1 cellular context compared by ENCODE assay signal in the genomic region with DNA sequence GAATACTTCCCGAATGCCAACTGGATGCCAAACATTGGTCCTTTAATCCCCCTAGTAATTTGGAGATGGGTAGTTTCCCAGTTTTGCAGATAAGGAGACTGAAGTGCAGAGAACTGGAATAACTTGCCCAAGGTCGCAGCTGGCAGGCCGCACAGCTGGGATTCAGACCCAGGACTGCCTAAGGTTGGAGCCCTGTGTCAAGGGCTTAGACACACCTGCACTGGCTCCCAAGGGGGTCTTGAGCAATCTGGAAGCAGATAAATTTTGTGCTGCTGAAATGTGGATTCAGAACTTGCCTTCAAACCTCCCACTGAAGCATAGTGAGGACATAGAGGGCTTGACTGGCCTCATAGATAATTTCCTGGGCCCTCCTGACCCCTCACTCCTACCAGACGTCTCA.
TF ChIP-seq lines count a peak whose summit lies in the region.

No MANE protein-coding gene starts in this region.

TF ChIP-seq in H1, 55 proteins besides CTCF, POLR2A, EP300 and RAD21:
- TF ChIP-seq SP4 (IDR thresholded peaks at IDR 0.05; ENCODE audit: low read length) (no peak), RNF2 (IDR thresholded peaks at IDR 0.05; ENCODE audit: borderline replicate concordance, low read depth, low read length, missing control alignments, poor library complexity, severe bottlenecking) (no peak), NANOG (IDR thresholded peaks at IDR 0.05; ENCODE audit: insufficient read depth, low read depth, low read length, poor library complexity, severe bottlenecking) (no peak), TCF12 (IDR thresholded peaks at IDR 0.05; ENCODE audit: low read depth, low read length) (no peak), HDAC6 (IDR thresholded peaks at IDR 0.05; ENCODE audit: low read depth, low read length) (no peak), SRF (IDR thresholded peaks at IDR 0.05; ENCODE audit: low read depth, low read length) (no peak), SUZ12 (IDR thresholded peaks at IDR 0.05; ENCODE audit: low read length) (no peak), CBX8 (IDR thresholded peaks at IDR 0.05; ENCODE audit: borderline replicate concordance, low read depth, low read length) (no peak), GABPA (IDR thresholded peaks at IDR 0.05; ENCODE audit: borderline replicate concordance, insufficient read depth, low read length) (no peak), EGR1 (IDR thresholded peaks at IDR 0.05; ENCODE audit: borderline replicate concordance, low read depth, low read length) (no peak), CHD2 (IDR thresholded peaks at IDR 0.05; ENCODE audit: low read length) (no peak), TAF1 (IDR thresholded peaks at IDR 0.05; ENCODE audit: low read depth, low read length) (no peak), SIN3A (conservative IDR thresholded peaks at IDR 0.05 in 1 of 2, IDR thresholded peaks at IDR 0.05 in 1 of 2; ENCODE audit: low read depth in 1 of 2, low read length in 2 of 2) (no peak), JUN (IDR thresholded peaks at IDR 0.05; ENCODE audit: low read depth, low read length) (no peak), NRF1 (IDR thresholded peaks at IDR 0.05; ENCODE audit: low read depth, low read length) (no peak), FOSL1 (IDR thresholded peaks at IDR 0.05; ENCODE audit: insufficient read depth, low read depth, low read length) (no peak)
- TF ChIP-seq, protein P1, sequence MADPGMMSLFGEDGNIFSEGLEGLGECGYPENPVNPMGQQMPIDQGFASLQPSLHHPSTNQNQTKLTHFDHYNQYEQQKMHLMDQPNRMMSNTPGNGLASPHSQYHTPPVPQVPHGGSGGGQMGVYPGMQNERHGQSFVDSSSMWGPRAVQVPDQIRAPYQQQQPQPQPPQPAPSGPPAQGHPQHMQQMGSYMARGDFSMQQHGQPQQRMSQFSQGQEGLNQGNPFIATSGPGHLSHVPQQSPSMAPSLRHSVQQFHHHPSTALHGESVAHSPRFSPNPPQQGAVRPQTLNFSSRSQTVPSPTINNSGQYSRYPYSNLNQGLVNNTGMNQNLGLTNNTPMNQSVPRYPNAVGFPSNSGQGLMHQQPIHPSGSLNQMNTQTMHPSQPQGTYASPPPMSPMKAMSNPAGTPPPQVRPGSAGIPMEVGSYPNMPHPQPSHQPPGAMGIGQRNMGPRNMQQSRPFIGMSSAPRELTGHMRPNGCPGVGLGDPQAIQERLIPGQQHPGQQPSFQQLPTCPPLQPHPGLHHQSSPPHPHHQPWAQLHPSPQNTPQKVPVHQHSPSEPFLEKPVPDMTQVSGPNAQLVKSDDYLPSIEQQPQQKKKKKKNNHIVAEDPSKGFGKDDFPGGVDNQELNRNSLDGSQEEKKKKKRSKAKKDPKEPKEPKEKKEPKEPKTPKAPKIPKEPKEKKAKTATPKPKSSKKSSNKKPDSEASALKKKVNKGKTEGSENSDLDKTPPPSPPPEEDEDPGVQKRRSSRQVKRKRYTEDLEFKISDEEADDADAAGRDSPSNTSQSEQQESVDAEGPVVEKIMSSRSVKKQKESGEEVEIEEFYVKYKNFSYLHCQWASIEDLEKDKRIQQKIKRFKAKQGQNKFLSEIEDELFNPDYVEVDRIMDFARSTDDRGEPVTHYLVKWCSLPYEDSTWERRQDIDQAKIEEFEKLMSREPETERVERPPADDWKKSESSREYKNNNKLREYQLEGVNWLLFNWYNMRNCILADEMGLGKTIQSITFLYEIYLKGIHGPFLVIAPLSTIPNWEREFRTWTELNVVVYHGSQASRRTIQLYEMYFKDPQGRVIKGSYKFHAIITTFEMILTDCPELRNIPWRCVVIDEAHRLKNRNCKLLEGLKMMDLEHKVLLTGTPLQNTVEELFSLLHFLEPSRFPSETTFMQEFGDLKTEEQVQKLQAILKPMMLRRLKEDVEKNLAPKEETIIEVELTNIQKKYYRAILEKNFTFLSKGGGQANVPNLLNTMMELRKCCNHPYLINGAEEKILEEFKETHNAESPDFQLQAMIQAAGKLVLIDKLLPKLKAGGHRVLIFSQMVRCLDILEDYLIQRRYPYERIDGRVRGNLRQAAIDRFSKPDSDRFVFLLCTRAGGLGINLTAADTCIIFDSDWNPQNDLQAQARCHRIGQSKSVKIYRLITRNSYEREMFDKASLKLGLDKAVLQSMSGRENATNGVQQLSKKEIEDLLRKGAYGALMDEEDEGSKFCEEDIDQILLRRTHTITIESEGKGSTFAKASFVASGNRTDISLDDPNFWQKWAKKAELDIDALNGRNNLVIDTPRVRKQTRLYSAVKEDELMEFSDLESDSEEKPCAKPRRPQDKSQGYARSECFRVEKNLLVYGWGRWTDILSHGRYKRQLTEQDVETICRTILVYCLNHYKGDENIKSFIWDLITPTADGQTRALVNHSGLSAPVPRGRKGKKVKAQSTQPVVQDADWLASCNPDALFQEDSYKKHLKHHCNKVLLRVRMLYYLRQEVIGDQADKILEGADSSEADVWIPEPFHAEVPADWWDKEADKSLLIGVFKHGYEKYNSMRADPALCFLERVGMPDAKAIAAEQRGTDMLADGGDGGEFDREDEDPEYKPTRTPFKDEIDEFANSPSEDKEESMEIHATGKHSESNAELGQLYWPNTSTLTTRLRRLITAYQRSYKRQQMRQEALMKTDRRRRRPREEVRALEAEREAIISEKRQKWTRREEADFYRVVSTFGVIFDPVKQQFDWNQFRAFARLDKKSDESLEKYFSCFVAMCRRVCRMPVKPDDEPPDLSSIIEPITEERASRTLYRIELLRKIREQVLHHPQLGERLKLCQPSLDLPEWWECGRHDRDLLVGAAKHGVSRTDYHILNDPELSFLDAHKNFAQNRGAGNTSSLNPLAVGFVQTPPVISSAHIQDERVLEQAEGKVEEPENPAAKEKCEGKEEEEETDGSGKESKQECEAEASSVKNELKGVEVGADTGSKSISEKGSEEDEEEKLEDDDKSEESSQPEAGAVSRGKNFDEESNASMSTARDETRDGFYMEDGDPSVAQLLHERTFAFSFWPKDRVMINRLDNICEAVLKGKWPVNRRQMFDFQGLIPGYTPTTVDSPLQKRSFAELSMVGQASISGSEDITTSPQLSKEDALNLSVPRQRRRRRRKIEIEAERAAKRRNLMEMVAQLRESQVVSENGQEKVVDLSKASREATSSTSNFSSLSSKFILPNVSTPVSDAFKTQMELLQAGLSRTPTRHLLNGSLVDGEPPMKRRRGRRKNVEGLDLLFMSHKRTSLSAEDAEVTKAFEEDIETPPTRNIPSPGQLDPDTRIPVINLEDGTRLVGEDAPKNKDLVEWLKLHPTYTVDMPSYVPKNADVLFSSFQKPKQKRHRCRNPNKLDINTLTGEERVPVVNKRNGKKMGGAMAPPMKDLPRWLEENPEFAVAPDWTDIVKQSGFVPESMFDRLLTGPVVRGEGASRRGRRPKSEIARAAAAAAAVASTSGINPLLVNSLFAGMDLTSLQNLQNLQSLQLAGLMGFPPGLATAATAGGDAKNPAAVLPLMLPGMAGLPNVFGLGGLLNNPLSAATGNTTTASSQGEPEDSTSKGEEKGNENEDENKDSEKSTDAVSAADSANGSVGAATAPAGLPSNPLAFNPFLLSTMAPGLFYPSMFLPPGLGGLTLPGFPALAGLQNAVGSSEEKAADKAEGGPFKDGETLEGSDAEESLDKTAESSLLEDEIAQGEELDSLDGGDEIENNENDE (IDR thresholded peaks at IDR 0.05; ENCODE audit: insufficient replicate concordance, low read length): no peak
- TF ChIP-seq, protein P2, sequence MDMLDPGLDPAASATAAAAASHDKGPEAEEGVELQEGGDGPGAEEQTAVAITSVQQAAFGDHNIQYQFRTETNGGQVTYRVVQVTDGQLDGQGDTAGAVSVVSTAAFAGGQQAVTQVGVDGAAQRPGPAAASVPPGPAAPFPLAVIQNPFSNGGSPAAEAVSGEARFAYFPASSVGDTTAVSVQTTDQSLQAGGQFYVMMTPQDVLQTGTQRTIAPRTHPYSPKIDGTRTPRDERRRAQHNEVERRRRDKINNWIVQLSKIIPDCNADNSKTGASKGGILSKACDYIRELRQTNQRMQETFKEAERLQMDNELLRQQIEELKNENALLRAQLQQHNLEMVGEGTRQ (IDR thresholded peaks at IDR 0.05; ENCODE audit: low read length): no peak
